ENCODE assay signal across 21 cellular contexts in the genomic region with DNA sequence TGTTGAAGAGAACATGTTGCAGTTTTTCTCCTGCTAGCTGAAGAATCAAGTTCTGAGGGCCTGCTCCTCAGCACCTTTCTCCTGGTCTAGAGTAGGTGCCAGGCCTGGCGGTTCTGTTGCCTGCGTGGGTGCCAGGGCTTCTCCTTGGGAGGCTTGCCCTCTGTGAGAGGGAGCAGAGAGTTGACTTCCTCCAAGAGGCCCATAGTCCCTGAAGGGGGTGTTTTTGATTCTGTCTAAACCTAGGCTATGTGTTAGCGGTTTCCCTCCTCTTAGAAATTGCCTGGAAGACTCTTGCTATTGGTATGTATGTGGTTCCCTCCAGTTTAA. TPM values are rescaled to one million over a fixed set of nuclear protein-coding genes. Genes with fewer than 3 reads are reported as not detected.
A peak's percentile ranks its signal among the peaks of the same experiment; 100 is the strongest.
DNase-seq lines count a peak whose midpoint lies in the region; ATAC-seq lines count a peak whose summit lies in the region.
"Had no signal": no experiment of that assay in that cellular context is flagged by ENCODE, and none has a peak within 500 bp of the region (broad histone marks: within the 10 kb centered on the region; RNA-seq: fewer than 3 reads in every experiment).

No MANE protein-coding gene starts in this region.

- H3K27ac ChIP-seq in Karpas-422 (ENCODE audit: low read length) = no peak overlapping the region
- H3K27ac ChIP-seq in mucosa of rectum (ENCODE audit: low read depth in 2 of 2, low read length in 2 of 2) = peak overlapping the region; percentile 29 to 52

- H3K9ac ChIP-seq in Karpas-422 (ENCODE audit: low read length) (no peak overlapping the region), mucosa of rectum (ENCODE audit: low read depth in 1 of 2, low read length in 2 of 2) (no peak overlapping the region)

- H3K4me1 ChIP-seq in Karpas-422 (ENCODE audit: low read length) = peaks cover 14% of the 10 kb centered on the region
- peaks cover 14 to 26% of the 10 kb centered on the region in 2 donors for H3K4me1 ChIP-seq in mucosa of rectum (ENCODE audit: control insufficient read depth in 2 of 2, insufficient read depth in 2 of 2, low read length in 2 of 2)

- no peaks in the 10 kb centered on the region for H3K9me2 ChIP-seq in Karpas-422 (replicated peaks; ENCODE audit: insufficient read depth, low read length)

- H3K4me3 Mint-ChIP-seq in T-helper 1 cell treated with Interleukin-12 subunit alpha and Interleukin-12 subunit beta and Interleukin-4 antibody, amounts not matched to agents 30 μg/mL and 1 μg/mL, for 36 hours = peak overlapping the region; percentile 41
- H3K4me3 Mint-ChIP-seq: HFFc6, nephron had no signal

- no peaks in the 10 kb centered on the region for H3K9me3 ChIP-seq in Karpas-422 (ENCODE audit: low read length)
- H3K9me3 ChIP-seq in mucosa of rectum (ENCODE audit: control insufficient read depth in 2 of 2, low read length in 2 of 2) = no peaks in the 10 kb centered on the region

- H3K27me3 ChIP-seq in Karpas-422 (ENCODE audit: low read length) = no peaks in the 10 kb centered on the region
- H3K27me3 ChIP-seq in mucosa of rectum (ENCODE audit: control insufficient read depth in 2 of 2, insufficient read depth in 2 of 2, low read length in 2 of 2) = no peaks in the 10 kb centered on the region

- intact Hi-C loops in Right ventricle myocardium superior (cut with DNase I) = no loop called here

- no peaks in the 10 kb centered on the region for H3K9me3 Mint-ChIP-seq in T-helper 1 cell treated with Interleukin-12 subunit alpha and Interleukin-12 subunit beta and Interleukin-4 antibody, amounts not matched to agents 30 μg/mL and 1 μg/mL, for 36 hours
- H3K9me3 Mint-ChIP-seq: HFFc6; IgD-negative memory B cell; nephron; T-helper 2 cell treated with Interferon-gamma antibody and Interleukin-4, amounts not matched to agents 5 μg/mL and 100 μg/mL, for 36 hours had no signal

- no peak overlapping the region for H2AFZ ChIP-seq in Karpas-422 (ENCODE audit: low read length)

- no peaks in the 10 kb centered on the region; the same call in 1 of the 2 replicates for H4K20me1 ChIP-seq in Karpas-422 (ENCODE audit: insufficient read depth, low read depth, low read length)

- peak; percentile 35 for ATAC-seq in Right ventricle myocardium superior (ENCODE audit: poor library complexity)

- H3K4me2 ChIP-seq in Karpas-422 (ENCODE audit: low read depth, low read length, poor library complexity, severe bottlenecking) = peak overlapping the region; percentile 10
- H3K4me2 ChIP-seq: smooth muscle cell had no signal

- no peaks in the 10 kb centered on the region for H3K27me3 Mint-ChIP-seq in T-helper 1 cell treated with Interleukin-12 subunit alpha and Interleukin-12 subunit beta and Interleukin-4 antibody, amounts not matched to agents 30 μg/mL and 1 μg/mL, for 36 hours (ENCODE audit: low read depth)
- H3K27me3 Mint-ChIP-seq: IgD-negative memory B cell, progenitor cell of endocrine pancreas had no signal

- H3K4me1 Mint-ChIP-seq in T-helper 1 cell treated with Interleukin-12 subunit alpha and Interleukin-12 subunit beta and Interleukin-4 antibody, amounts not matched to agents 30 μg/mL and 1 μg/mL, for 36 hours (ENCODE audit: low read depth) = peaks cover 41% of the 10 kb centered on the region

- H3K36me3 Mint-ChIP-seq in T-helper 1 cell treated with Interleukin-12 subunit alpha and Interleukin-12 subunit beta and Interleukin-4 antibody, amounts not matched to agents 30 μg/mL and 1 μg/mL, for 36 hours (ENCODE audit: low read depth) = peaks cover 2% of the 10 kb centered on the region
- H3K36me3 Mint-ChIP-seq: IgD-negative memory B cell had no signal

- DNase-seq in T-helper 1 cell (no peak), Karpas-422 (no peak), Right ventricle myocardium superior (no peak), NCI-H345 (lab: John Stamatoyannopoulos, UW) (no peak)
- no peak for DNase-seq in effector CD4-positive, alpha-beta T cell
- no peak for DNase-seq in NK-92 treated with Interleukin-12 subunit alpha and Interleukin-12 subunit beta, amount 100 ng/mL, for 24 hours (lab: John Stamatoyannopoulos, UW)
- DNase-seq: activated CD4-positive, CD25-positive, alpha-beta regulatory T cell treated with anti-CD3 and anti-CD28 coated beads, Interleukin-2, amount 50 U/mL, for 72 hours; activated gamma-delta T cell; HFFc6; NCI-H1930; stimulated activated CD4-positive, alpha-beta T cell treated with anti-CD3 and anti-CD28 coated beads, Interleukin-4, amount 100 ng/mL, for 4 hours had no signal

- H3K4me3 ChIP-seq in Karpas-422 (ENCODE audit: low read length) = no peak overlapping the region
- no peak overlapping the region for H3K4me3 ChIP-seq in mucosa of rectum (ENCODE audit: low read length in 2 of 2)
- H3K4me3 ChIP-seq: smooth muscle cell had no signal

- H3K27ac Mint-ChIP-seq in T-helper 1 cell treated with Interleukin-12 subunit alpha and Interleukin-12 subunit beta and Interleukin-4 antibody, amounts not matched to agents 30 μg/mL and 1 μg/mL, for 36 hours = peak overlapping the region; percentile 90
- H3K27ac Mint-ChIP-seq: HFFc6, IgD-negative memory B cell had no signal

- H3K36me3 ChIP-seq in Karpas-422 (ENCODE audit: insufficient read depth, low read length) (no peaks in the 10 kb centered on the region), mucosa of rectum (ENCODE audit: control insufficient read depth in 2 of 2, insufficient read depth in 2 of 2, low read length in 2 of 2) (no peaks in the 10 kb centered on the region)

- H3K79me2 ChIP-seq in Karpas-422 (ENCODE audit: low read length) = no peaks in the 10 kb centered on the region

RNA-seq across cellular contexts. Expression of a gene that starts 0.3 kb away (rescaled TPM):
- not detected in 2 replicates for total RNA-seq in Karpas-422 (2014; rRNA removed; shearing (Covaris generic); ENCODE audit: low replicate concordance)
- total RNA-seq in Right ventricle myocardium superior = not detected
- total RNA-seq: A172, dermis microvascular lymphatic vessel endothelial cell, HFFc6, lower leg skin, progenitor cell of endocrine pancreas, smooth muscle cell had no signal

RNA-seq across cellular contexts. Expression of a gene that starts 17.8 kb away (rescaled TPM):
- 93.3 and 238 TPM in 2 replicates for total RNA-seq in Karpas-422 (2014; rRNA removed; shearing (Covaris generic); ENCODE audit: low replicate concordance)
- total RNA-seq in Right ventricle myocardium superior = 32.9 TPM
